15 cellular contexts compared by ENCODE assay signal in the genomic region with DNA sequence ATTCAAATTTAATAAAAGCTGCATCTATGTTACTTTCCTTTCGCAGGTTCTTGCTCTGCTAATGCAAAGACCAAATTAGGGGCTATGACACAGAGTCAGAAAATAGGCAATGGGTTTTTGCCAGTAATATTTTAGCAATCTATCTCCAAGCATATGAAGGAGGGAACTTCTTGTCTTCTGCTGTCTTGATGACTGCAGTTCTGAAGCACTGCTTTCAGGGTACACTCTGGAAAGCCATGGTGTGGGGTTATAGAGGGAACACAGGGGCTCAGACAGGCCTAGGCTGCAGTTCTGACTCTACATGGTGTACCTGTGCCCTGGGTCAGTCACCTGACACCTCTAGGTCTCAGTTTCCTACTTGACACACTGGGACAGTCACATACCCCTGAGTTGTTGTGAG.
A peak's percentile ranks its signal among the peaks of the same experiment; 100 is the strongest.
DNase-seq lines count a peak whose midpoint lies in the region; ATAC-seq and TF ChIP-seq lines count a peak whose summit lies in the region.
"Had no signal": no experiment of that assay in that cellular context is flagged by ENCODE, and none has a peak within 500 bp of the region (broad histone marks: within the 10 kb centered on the region; RNA-seq: fewer than 3 reads in every experiment).

No MANE protein-coding gene starts in this region.

- H3K4me3 ChIP-seq in esophagus muscularis mucosa = no peak overlapping the region
- H3K4me3 ChIP-seq: GM23248 had no signal

- H3K36me3 Mint-ChIP-seq in nephron (ENCODE audit: low read depth) = no peaks in the 10 kb centered on the region
- H3K36me3 Mint-ChIP-seq: CD4-positive, CD25-positive, alpha-beta regulatory T cell; CD8-positive, alpha-beta T cell had no signal

- no peak overlapping the region for H3K4me3 Mint-ChIP-seq in nephron
- H3K4me3 Mint-ChIP-seq: CD4-positive, CD25-positive, alpha-beta regulatory T cell; CD8-positive, alpha-beta T cell had no signal

- DNase-seq in left ventricle myocardium superior (no peak), Right ventricle myocardium superior (no peak), esophagus muscularis mucosa (ENCODE audit: extremely low spot score) (no peak), hypothalamus (lab: John Stamatoyannopoulos, UW) (no peak), C1 segment of cervical spinal cord (lab: John Stamatoyannopoulos, UW) (no peak)
- DNase-seq: Caco-2; CD4-positive, CD25-positive, alpha-beta regulatory T cell; CD8-positive, alpha-beta T cell; DMS153; DND-41; GM23248; H7; HCEC 1CT had no signal

- peaks cover 13 to 49% (median 34%) of the 10 kb centered on the region in 4 donors for H3K4me1 ChIP-seq in esophagus muscularis mucosa
- H3K4me1 ChIP-seq: Caco-2 had no signal

- peaks cover 28% of the 10 kb centered on the region for H3K4me1 Mint-ChIP-seq in nephron
- H3K4me1 Mint-ChIP-seq: CD4-positive, CD25-positive, alpha-beta regulatory T cell had no signal

- ATAC-seq in left ventricle myocardium superior = peak; percentile 32
- no peak for ATAC-seq in Right ventricle myocardium superior (ENCODE audit: poor library complexity)
- ATAC-seq: CD8-positive, alpha-beta T cell had no signal

- 73% methylated on average over 1 of the region's 1 CpG for WGBS in esophagus muscularis mucosa

- TF ChIP-seq CTCF in esophagus muscularis mucosa (IDR thresholded peaks at IDR 0.05) = no peak
- TF ChIP-seq CTCF in nephron (IDR thresholded peaks at IDR 0.05; ENCODE audit: unreplicated experiment in 3 of 3) = no peak

- peak overlapping the region in 2 of 3 experiments; percentile 27 to 32 for H3K27ac Mint-ChIP-seq in nephron
- H3K27ac Mint-ChIP-seq: CD4-positive, CD25-positive, alpha-beta regulatory T cell; CD8-positive, alpha-beta T cell had no signal

- TF ChIP-seq POLR2A in esophagus muscularis mucosa (IDR thresholded peaks at IDR 0.05; ENCODE audit: low read depth) = no peak

- H3K27me3 Mint-ChIP-seq in nephron (ENCODE audit: low read depth) = no peaks in the 10 kb centered on the region
- H3K27me3 Mint-ChIP-seq: CD4-positive, CD25-positive, alpha-beta regulatory T cell had no signal

- intact Hi-C loops in left ventricle myocardium superior (cut with micrococcal nuclease) = no loop called here
- intact Hi-C loops in Right ventricle myocardium superior (cut with DNase I) = no loop called here
- intact Hi-C loops in esophagus muscularis mucosa (cut with DNase I) = loop anchor here (5.0 kb wide), 1 partner anchor 46 kb away; no protein-coding TSS in a partner anchor

- H3K36me3 ChIP-seq in esophagus muscularis mucosa = no peaks in the 10 kb centered on the region

- H3K27me3 ChIP-seq in esophagus muscularis mucosa = no peaks in the 10 kb centered on the region

- TF ChIP-seq EP300 in esophagus muscularis mucosa (IDR thresholded peaks at IDR 0.05) = peak; percentile 69

- H3K27ac ChIP-seq in esophagus muscularis mucosa (replicated peaks in 1 of 4) = peak overlapping the region in 3 of 4 donors; percentile 24 to 65 (median 53)
- H3K27ac ChIP-seq: C4-2B, GM23248 had no signal

- H3K9me3 ChIP-seq in esophagus muscularis mucosa = no peaks in the 10 kb centered on the region
- H3K9me3 ChIP-seq: Caco-2 had no signal

- no peaks in the 10 kb centered on the region for H3K9me3 Mint-ChIP-seq in nephron
- H3K9me3 Mint-ChIP-seq: CD4-positive, CD25-positive, alpha-beta regulatory T cell; CD8-positive, alpha-beta T cell had no signal
